ENCODE assay signal across 24 cellular contexts in the genomic region with DNA sequence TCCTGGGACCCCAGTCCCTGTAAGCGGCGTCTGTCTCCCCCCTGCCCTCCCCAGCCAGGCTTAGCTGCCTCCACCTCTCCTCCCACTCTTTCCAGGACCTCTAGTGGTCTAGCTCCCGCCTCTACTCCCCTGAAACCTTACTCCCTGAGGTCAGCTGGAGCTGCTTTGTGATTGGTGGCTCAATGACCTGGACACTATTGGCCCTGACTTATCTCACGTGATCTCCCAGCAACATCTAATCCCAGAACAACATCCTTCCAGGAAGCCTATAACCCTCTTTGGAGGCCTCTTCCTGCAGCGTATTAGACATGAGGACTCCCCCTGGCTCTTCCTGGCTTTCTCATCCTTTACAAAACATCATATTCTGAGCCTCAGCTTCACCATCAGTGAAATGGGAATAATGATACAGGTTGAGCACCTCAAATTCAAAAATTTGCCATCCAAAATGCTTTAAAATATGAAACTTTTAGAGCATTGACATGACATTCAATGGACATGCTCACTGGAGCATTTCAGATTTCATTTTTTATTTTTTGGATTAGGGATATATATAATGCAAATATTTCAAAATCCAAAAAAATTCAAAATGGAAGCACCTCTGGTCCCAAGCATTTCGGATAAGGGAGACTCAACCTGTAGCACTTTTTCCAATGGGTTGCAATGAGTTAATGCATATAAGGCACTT. TPM values are rescaled to one million over a fixed set of nuclear protein-coding genes. Genes with fewer than 3 reads are reported as not detected.
DNase-seq lines count a peak whose midpoint lies in the region; ATAC-seq, FAIRE-seq and TF ChIP-seq lines count a peak whose summit lies in the region.
"Had no signal": no experiment of that assay in that cellular context is flagged by ENCODE, and none has a peak within 500 bp of the region (broad histone marks: within the 10 kb centered on the region; RNA-seq: fewer than 3 reads in every experiment).

No MANE protein-coding gene starts in this region.

- no peaks in the 10 kb centered on the region for H3K79me2 ChIP-seq in HepG2 (ENCODE audit: insufficient read depth, low read length)

- no peaks in the 10 kb centered on the region for H4K20me1 ChIP-seq in HepG2 (ENCODE audit: insufficient read depth, low read length)

- H3K27ac ChIP-seq in HepG2 (ENCODE audit: extremely low read length, insufficient read depth, low read length), result no peak overlapping the region
- no peak overlapping the region for H3K27ac ChIP-seq in right lobe of liver
- H3K27ac ChIP-seq in vagina, result peak overlapping the region; percentile 95
- H3K27ac ChIP-seq: HL-60 had no signal

- H3K9me3 Mint-ChIP-seq in chondrocyte (ENCODE audit: low read depth), result no peaks in the 10 kb centered on the region
- H3K9me3 Mint-ChIP-seq in neural crest cell, result no peaks in the 10 kb centered on the region
- H3K9me3 Mint-ChIP-seq: CD4-positive, alpha-beta T cell; HFFc6; IgD-negative memory B cell had no signal

- peak overlapping the region; percentile 8; the same call in 1 of the 2 replicates for H3K4me2 ChIP-seq in HepG2 (ENCODE audit: low read depth, low read length)

- FAIRE-seq in HepG2 (lab: Jason Lieb, UNC), result no peak

- H2AFZ ChIP-seq in HepG2 (ENCODE audit: low read length), result no peak overlapping the region

- H3K27me3 Mint-ChIP-seq in chondrocyte (ENCODE audit: low read depth), result no peaks in the 10 kb centered on the region
- H3K27me3 Mint-ChIP-seq in neural crest cell (ENCODE audit: low read depth), result no peaks in the 10 kb centered on the region
- H3K27me3 Mint-ChIP-seq: CD4-positive, alpha-beta T cell; IgD-negative memory B cell had no signal

- H3K36me3 ChIP-seq in HepG2 (replicated peaks in 1 of 2; ENCODE audit: control insufficient read depth in 1 of 2, insufficient read depth in 2 of 2, low read length in 2 of 2) (no peaks in the 10 kb centered on the region), right lobe of liver (no peaks in the 10 kb centered on the region), vagina (no peaks in the 10 kb centered on the region)

- H3K27me3 ChIP-seq in HepG2 (ENCODE audit: control insufficient read depth in 1 of 2, insufficient read depth in 2 of 2, low read length in 2 of 2) (no peaks in the 10 kb centered on the region), right lobe of liver (no peaks in the 10 kb centered on the region), vagina (no peaks in the 10 kb centered on the region)

- intact Hi-C loops in HepG2 (cut with micrococcal nuclease; ENCODE audit: unreplicated experiment) (no loop called here), right lobe of liver (cut with DNase I) (no loop called here), vagina (cut with DNase I) (no loop called here)

- no TSS peak for BruUV-seq in HepG2 (replicated peaks; lab: Mats Ljungman, UMichigan)

- TF ChIP-seq POLR2A in HepG2 (IDR thresholded peaks at IDR 0.05; ENCODE audit: insufficient read depth in 1 of 2, low read depth in 2 of 2, low read length in 2 of 2) (no peak), right lobe of liver (IDR thresholded peaks at IDR 0.05) (no peak), vagina (IDR thresholded peaks at IDR 0.05) (no peak)

- no peak overlapping the region for H3K4me3 Mint-ChIP-seq in chondrocyte (ENCODE audit: unreplicated experiment)
- peak overlapping the region; percentile 44 for H3K4me3 Mint-ChIP-seq in neural crest cell
- H3K4me3 Mint-ChIP-seq: CD4-positive, alpha-beta T cell; HFFc6; IgD-negative memory B cell had no signal

- ATAC-seq in HepG2 (no peak), right lobe of liver (no peak)
- ATAC-seq: SK-N-SH treated with all-trans-retinoic acid at 6 μM for 48 hours had no signal

- no peak for TF ChIP-seq RAD21 in HepG2 (CRISPR knock-in tag; IDR thresholded peaks at IDR 0.05)

- H3K36me3 Mint-ChIP-seq in chondrocyte (ENCODE audit: low read depth), result no peaks in the 10 kb centered on the region
- H3K36me3 Mint-ChIP-seq in neural crest cell (ENCODE audit: low read depth), result no peaks in the 10 kb centered on the region
- H3K36me3 Mint-ChIP-seq: IgD-negative memory B cell had no signal

- H3K9me3 ChIP-seq in HepG2 (ENCODE audit: low read length) (no peaks in the 10 kb centered on the region), right lobe of liver (no peaks in the 10 kb centered on the region), vagina (no peaks in the 10 kb centered on the region)
- H3K9me3 ChIP-seq: Caco-2 had no signal

- in situ Hi-C loops in HepG2 (cut with HindIII; ENCODE audit: extremely low pct_ligation_motif_present, low pct_unique_long_range_greater_than_20kb), result no loop called here
- in situ Hi-C loops in GM13976 (cut with MboI; ENCODE audit: low sequenced_read_pairs, unreplicated experiment), result no loop called here

- H3K4me1 ChIP-seq in HepG2 (ENCODE audit: insufficient read depth, low read length) (peaks cover 63% of the 10 kb centered on the region), right lobe of liver (no peaks in the 10 kb centered on the region), vagina (peaks cover 41% of the 10 kb centered on the region)
- H3K4me1 ChIP-seq: Caco-2 had no signal

- DNase-seq in HepG2 (ENCODE audit: low spot score), result peak; percentile 60
- no peak for DNase-seq in right lobe of liver
- DNase-seq in chondrocyte (ENCODE audit: low spot score), result peak; percentile 48
- DNase-seq in neural crest cell (ENCODE audit: low read depth, low spot score), result no peak
- DNase-seq in vagina (ENCODE audit: extremely low spot score in 2 of 2), result no peak
- DNase-seq in NCI-H1417 (lab: John Stamatoyannopoulos, UW), result no peak
- no peak for DNase-seq in NCI-H748 (lab: John Stamatoyannopoulos, UW; ENCODE audit: unreplicated experiment)
- DNase-seq in GM13976 (ENCODE audit: low spot score), result no peak
- DNase-seq: 8988T; Caco-2; CD4-positive, alpha-beta T cell; GF-D8; HFFc6; MM.1S; NCI-H1092; NCI-H146; NCI-H2029 treated with DMSO at 0.1 percent for 48 hours; NCI-H446 treated with DMSO at 0.1 percent for 48 hours; NCI-H748 treated with DMSO at 0.1 percent for 48 hours; RPMI8226; SHP77 treated with DMSO at 0.1 percent for 48 hours had no signal

- H3K27ac Mint-ChIP-seq in chondrocyte (ENCODE audit: unreplicated experiment), result no peak overlapping the region
- peak overlapping the region; percentile 90 for H3K27ac Mint-ChIP-seq in neural crest cell (ENCODE audit: unreplicated experiment)
- H3K27ac Mint-ChIP-seq: CD4-positive, alpha-beta T cell; HFFc6; IgD-negative memory B cell had no signal

- H3K4me3 ChIP-seq in HepG2 (replicated peaks in 1 of 3; ENCODE audit: insufficient read depth in 1 of 3, low read depth in 2 of 3, low read length in 3 of 3) (no peak overlapping the region), right lobe of liver (no peak overlapping the region), vagina (no peak overlapping the region)

- TF ChIP-seq EP300 in HepG2 (IDR thresholded peaks at IDR 0.05; ENCODE audit: low read depth in 2 of 2, low read length in 2 of 2), result no peak; a peak in 1 of 4 replicates
- no peak for TF ChIP-seq EP300 in HepG2 (CRISPR knock-in tag; IDR thresholded peaks at IDR 0.05; ENCODE audit: borderline replicate concordance)

- POLR2A ChIA-PET in HepG2 (lab: Yijun Ruan, JAX), result interaction anchor here (1.0 to 1.7 kb wide), 4 partner anchors 15 to 40 kb away, joined by 3 to 7 read pairs (median 5); a partner anchor contains a TSS

- CTCF ChIA-PET in HepG2 (lab: Yijun Ruan, JAX; ENCODE audit: low intra/inter-chr PET ratio, low total read pairs), result no interaction called here

- no peak overlapping the region for H3K9ac ChIP-seq in HepG2 (ENCODE audit: insufficient read depth, low read depth, low read length)

- 51% methylated on average over 6 of the region's 6 CpGs for WGBS in HepG2 (ENCODE audit: low lambda C conversion rate)
- WGBS in right lobe of liver (ENCODE audit: insufficient coverage, low coverage, low lambda C conversion rate, missing lambda C conversion rate), result 76% methylated on average over 6 of the region's 6 CpGs

- no peaks in the 10 kb centered on the region for H3K4me1 Mint-ChIP-seq in chondrocyte (ENCODE audit: low read depth)
- H3K4me1 Mint-ChIP-seq in neural crest cell, result peaks cover 16% of the 10 kb centered on the region

- TF ChIP-seq CTCF in HepG2 (CRISPR knock-in tag; IDR thresholded peaks at IDR 0.05) (0 out of 2 replicates have a peak, but pooled peaks have one; percentile 15), right lobe of liver (IDR thresholded peaks at IDR 0.05) (no peak), chondrocyte (IDR thresholded peaks at IDR 0.05) (no peak), neural crest cell (conservative IDR thresholded peaks at IDR 0.05) (no peak), vagina (IDR thresholded peaks at IDR 0.05) (no peak), GM13976 (IDR thresholded peaks at IDR 0.05; ENCODE audit: borderline replicate concordance, control extremely low read depth, extremely low read depth, insufficient read depth, missing control alignments) (no peak)

RNA-seq across cellular contexts. Expression of a gene that starts 16.3 kb away (rescaled TPM):
- total RNA-seq in HepG2 (2016; rRNA removed; fragmentation: Illumina TruSeq; extraction: Trizol), result 54.7 and 59.7 TPM in 2 replicates
- total RNA-seq in HepG2 (2016; cell fraction: cytosol; rRNA removed; fragmentation: Illumina TruSeq; extraction: Trizol; ENCODE audit: low read depth), result 18.4 and 21.0 TPM in 2 replicates
- 48.2 and 56.8 TPM in 2 replicates for total RNA-seq in HepG2 (2016; cell fraction: insoluble cytoplasmic fraction; rRNA removed; fragmentation: Illumina TruSeq; extraction: Trizol)
- total RNA-seq in HepG2 (2016; cell fraction: membrane; rRNA removed; fragmentation: Illumina TruSeq; extraction: Trizol), result 25.3 and 30.3 TPM in 2 replicates
- 60.1 and 65.6 TPM in 2 replicates for total RNA-seq in HepG2 (2016; cell fraction: nucleus; rRNA removed; fragmentation: Illumina TruSeq; extraction: Trizol)
- polyA plus RNA-seq in HepG2 (2011; rRNA removed), result 192 and 229 TPM in 2 replicates
- 97.4 and 112 TPM in 2 replicates for polyA plus RNA-seq in HepG2 (2011; cell fraction: cytosol; rRNA removed)
- 448 and 459 TPM in 2 replicates for polyA plus RNA-seq in HepG2 (2011; cell fraction: nucleus; rRNA removed)
- 148 and 158 TPM in 2 replicates for polyA plus RNA-seq in HepG2 (2012)
- 3.4 and 4.0 TPM in 2 replicates for polyA plus RNA-seq in HepG2 (2016; cell fraction: cytosol; fragmentation: Illumina TruSeq; extraction: Trizol; ENCODE audit: low read depth)
- 43.5 and 52.9 TPM in 2 replicates for polyA plus RNA-seq in HepG2 (2016; cell fraction: insoluble cytoplasmic fraction; fragmentation: Illumina TruSeq; extraction: Trizol; ENCODE audit: low read depth)
- polyA plus RNA-seq in HepG2 (2016; cell fraction: membrane; fragmentation: Illumina TruSeq; extraction: Trizol; ENCODE audit: low read depth), result 13.5 and 16.0 TPM in 2 replicates
- 92.1 and 101 TPM in 2 replicates for polyA plus RNA-seq in HepG2 (2016; cell fraction: nucleus; fragmentation: Illumina TruSeq; extraction: Trizol; ENCODE audit: insufficient read depth, low read depth)
- 0.87 and 280 TPM in 2 replicates for polyA minus RNA-seq in HepG2 (2011; rRNA and poly(A)+ RNA removed; ENCODE audit: low replicate concordance)
- polyA minus RNA-seq in HepG2 (2011; cell fraction: cytosol; rRNA and poly(A)+ RNA removed), result 92.5 and 127 TPM in 2 replicates
- polyA minus RNA-seq in HepG2 (2011; cell fraction: nucleus; rRNA and poly(A)+ RNA removed), result 209 and 267 TPM in 2 replicates
- 10 to 100 TPM in 4 of 6 experiments, 1 to 10 TPM in 2; 3.1 to 17.3 (median 11.2) TPM for total RNA-seq in right lobe of liver
- total RNA-seq in chondrocyte, result 16.0 to 25.7 TPM (median 25.1 TPM) in 3 replicates
- total RNA-seq in neural crest cell, result 58.6 and 60.4 TPM in 2 replicates
- 48.6 TPM for total RNA-seq in vagina

RNA-seq across cellular contexts. Expression of a gene that starts 40.2 kb away (rescaled TPM):
- total RNA-seq in HepG2 (2016; rRNA removed; fragmentation: Illumina TruSeq; extraction: Trizol), result 16.5 and 18.6 TPM in 2 replicates
- total RNA-seq in HepG2 (2016; cell fraction: cytosol; rRNA removed; fragmentation: Illumina TruSeq; extraction: Trizol; ENCODE audit: low read depth), result 10.8 and 15.2 TPM in 2 replicates
- total RNA-seq in HepG2 (2016; cell fraction: insoluble cytoplasmic fraction; rRNA removed; fragmentation: Illumina TruSeq; extraction: Trizol), result 15.1 and 16.2 TPM in 2 replicates
- total RNA-seq in HepG2 (2016; cell fraction: membrane; rRNA removed; fragmentation: Illumina TruSeq; extraction: Trizol), result 25.3 and 29.5 TPM in 2 replicates
- 15.3 and 19.6 TPM in 2 replicates for total RNA-seq in HepG2 (2016; cell fraction: nucleus; rRNA removed; fragmentation: Illumina TruSeq; extraction: Trizol)
- 70.2 and 74.1 TPM in 2 replicates for polyA plus RNA-seq in HepG2 (2011; rRNA removed)
- polyA plus RNA-seq in HepG2 (2011; cell fraction: cytosol; rRNA removed), result 93.3 and 98.4 TPM in 2 replicates
- 35.2 and 44.3 TPM in 2 replicates for polyA plus RNA-seq in HepG2 (2011; cell fraction: nucleus; rRNA removed)
- polyA plus RNA-seq in HepG2 (2012), result 45.7 and 46.8 TPM in 2 replicates
- polyA plus RNA-seq in HepG2 (2016; cell fraction: cytosol; fragmentation: Illumina TruSeq; extraction: Trizol; ENCODE audit: low read depth), result 48.1 and 71.4 TPM in 2 replicates
- polyA plus RNA-seq in HepG2 (2016; cell fraction: insoluble cytoplasmic fraction; fragmentation: Illumina TruSeq; extraction: Trizol; ENCODE audit: low read depth), result 55.8 and 57.5 TPM in 2 replicates
- polyA plus RNA-seq in HepG2 (2016; cell fraction: membrane; fragmentation: Illumina TruSeq; extraction: Trizol; ENCODE audit: low read depth), result 67.6 and 91.3 TPM in 2 replicates
- 68.3 and 69.5 TPM in 2 replicates for polyA plus RNA-seq in HepG2 (2016; cell fraction: nucleus; fragmentation: Illumina TruSeq; extraction: Trizol; ENCODE audit: insufficient read depth, low read depth)
- polyA minus RNA-seq in HepG2 (2011; rRNA and poly(A)+ RNA removed; ENCODE audit: low replicate concordance), result 47.1 and 62.0 TPM in 2 replicates
- polyA minus RNA-seq in HepG2 (2011; cell fraction: cytosol; rRNA and poly(A)+ RNA removed), result 11.5 and 14.7 TPM in 2 replicates
- 7.6 and 12.7 TPM in 2 replicates for polyA minus RNA-seq in HepG2 (2011; cell fraction: nucleus; rRNA and poly(A)+ RNA removed)
- total RNA-seq in right lobe of liver, result 10 to 100 TPM; 11.4 to 16.0 (median 12.8) TPM
- 30.9 to 34.1 TPM (median 32.5 TPM) in 3 replicates for total RNA-seq in chondrocyte
- 44.8 and 50.8 TPM in 2 replicates for total RNA-seq in neural crest cell
- total RNA-seq in vagina, result 54.3 TPM

Comparison
In these comparisons a context has a peak if more than half of its experiments do, and no peak if none do; other contexts are left out.
1. DNase-seq: peak in HepG2 (single experiment) and chondrocyte (single experiment); none in right lobe of liver (0 of 3), neural crest cell (single experiment), vagina (0 of 2), NCI-H1417 (0 of 3), NCI-H748 (single experiment) and GM13976 (single experiment).